25 cellular contexts compared by ENCODE assay signal in genomic region chr5:79227484-79227995, GRCh38.
"Had no signal": no experiment of that assay in that cellular context is flagged by ENCODE, and none has a peak within 500 bp of the region (broad histone marks: within the 10 kb centered on the region; RNA-seq: fewer than 3 reads in every experiment).

No MANE protein-coding gene starts in this region.

- H3K79me2 ChIP-seq: hepatocyte, parathyroid adenoma had no signal

- H3K4me2 ChIP-seq: hepatocyte had no signal

- DNase-seq: dermis blood vessel endothelial cell; effector memory CD4-positive, alpha-beta T cell; gastrocnemius medialis; head of caudate nucleus; kidney; mesenchymal stem cell; mucosa of descending colon; naive B cell; right lobe of liver; small intestine; stimulated activated CD4-positive, alpha-beta T cell treated with anti-CD3 and anti-CD28 coated beads, Interleukin-12 subunit alpha, Interleukin-12 subunit beta, amount 100 ng/mL, for 4 hours; stimulated activated CD4-positive, alpha-beta T cell treated with anti-CD3 and anti-CD28 coated beads, Interleukin-1b, Interleukin-23, amount 100 ng/mL, for 48 hours; stimulated activated CD4-positive, alpha-beta T cell treated with anti-CD3 and anti-CD28 coated beads, Interleukin-4, amount 100 ng/mL, for 1 hour; stimulated activated CD8-positive, alpha-beta memory T cell treated with anti-CD3 and anti-CD28 coated beads, Interleukin-4, amount 100 ng/mL, for 48 hours; stimulated activated naive CD4-positive, alpha-beta T cell; stimulated activated naive CD8-positive, alpha-beta T cell treated with anti-CD3 and anti-CD28 coated beads, Interleukin-15, amount 100 ng/mL, for 72 hours; trophoblast cell had no signal

- H3K9me3 ChIP-seq: esophagus muscularis mucosa, gastrocnemius medialis, mucosa of descending colon, neutrophil, right lobe of liver, suprapubic skin, vagina had no signal

- H3K4me1 ChIP-seq: gastrocnemius medialis, parathyroid adenoma, right lobe of liver, suprapubic skin, vagina had no signal

- H3K9ac ChIP-seq: parathyroid adenoma had no signal

- H3K4me3 ChIP-seq: coronary artery, esophagus muscularis mucosa, gastrocnemius medialis, hepatocyte, lung, mucosa of descending colon, right lobe of liver, suprapubic skin, vagina had no signal

- H2AFZ ChIP-seq: hepatocyte, parathyroid adenoma had no signal

- H3K36me3 ChIP-seq: esophagus muscularis mucosa, gastrocnemius medialis, neutrophil, right lobe of liver, vagina had no signal

- H3K27ac ChIP-seq: coronary artery, esophagus muscularis mucosa, gastrocnemius medialis, hepatocyte, neutrophil, parathyroid adenoma, right lobe of liver, suprapubic skin, vagina had no signal

- H3K27me3 ChIP-seq: esophagus muscularis mucosa, gastrocnemius medialis, hepatocyte, neutrophil, right lobe of liver, suprapubic skin, vagina had no signal
